In the genomic region with DNA sequence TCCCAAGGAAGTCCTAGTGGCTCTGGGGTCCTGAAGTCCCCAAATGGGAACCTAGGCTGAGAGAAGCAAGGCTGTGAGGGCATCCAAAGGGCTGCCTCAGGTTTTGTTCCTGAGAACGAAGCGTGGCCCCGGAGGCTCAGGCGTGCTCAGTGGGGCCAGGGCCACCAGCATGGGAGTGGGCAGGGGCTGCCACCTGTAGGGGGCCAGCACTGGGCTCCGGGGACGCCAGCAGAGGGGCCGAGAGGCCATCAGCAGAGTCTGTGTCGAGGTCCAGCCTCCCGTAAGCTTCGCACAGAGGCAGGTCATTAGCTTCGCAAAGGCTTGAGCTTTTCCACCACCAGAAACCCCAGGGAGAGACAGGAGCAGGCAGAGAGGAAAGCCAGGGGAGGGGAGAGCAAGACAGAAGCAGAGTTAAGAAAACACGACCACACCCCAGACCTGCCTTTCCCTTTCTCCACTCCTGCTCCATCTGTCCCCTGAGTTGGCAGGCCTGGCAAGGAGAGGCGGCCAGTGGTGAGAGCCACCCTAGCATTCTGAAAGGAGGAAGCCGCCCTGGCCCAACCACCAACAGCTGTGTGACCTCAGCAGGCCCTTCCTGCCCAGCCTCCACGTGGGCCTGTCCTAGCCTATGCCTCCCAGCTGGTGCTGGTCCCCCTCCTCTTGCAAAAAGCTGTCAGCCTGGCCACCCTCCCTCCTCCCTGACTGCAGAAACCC, we compare ENCODE assay signal across 11 cellular contexts. TPM values are rescaled to one million over a fixed set of nuclear protein-coding genes. Genes with fewer than 3 reads are reported as not detected.
DNase-seq lines count a peak whose midpoint lies in the region; ATAC-seq and TF ChIP-seq lines count a peak whose summit lies in the region.
"Had no signal": no experiment of that assay in that cellular context is flagged by ENCODE, and none has a peak within 500 bp of the region (broad histone marks: within the 10 kb centered on the region; RNA-seq: fewer than 3 reads in every experiment).

No MANE protein-coding gene starts in this region.

- no peaks in the 10 kb centered on the region for H3K9me3 ChIP-seq in Peyer's patch

- peak overlapping the region in 1 of 4 donors; percentile 69 for H3K27ac ChIP-seq in Peyer's patch

- intact Hi-C loops in head of caudate nucleus (cut with DNase I) = no loop called here

- H3K4me3 ChIP-seq in Peyer's patch = no peak overlapping the region

- ATAC-seq in GM21528 (IDR thresholded peaks at IDR 0.05; ENCODE audit: low FRiP score, unreplicated experiment) (no peak), GM21737 (IDR thresholded peaks at IDR 0.05; ENCODE audit: unreplicated experiment) (no peak)

- peaks cover 0 to 25% (median 9%) of the 10 kb centered on the region in 4 donors for H3K4me1 ChIP-seq in Peyer's patch

- no peak for TF ChIP-seq CTCF in Peyer's patch (IDR thresholded peaks at IDR 0.05)

- H3K27me3 ChIP-seq in Peyer's patch = no peaks in the 10 kb centered on the region

- TF ChIP-seq POLR2A in Peyer's patch (IDR thresholded peaks at IDR 0.05) = no peak

- peaks cover 0 to 58% (median 0%) of the 10 kb centered on the region in 3 donors for H3K36me3 ChIP-seq in Peyer's patch

- DNase-seq in AML-193 (lab: John Stamatoyannopoulos, UW) (peak; percentile 71 to 79), Peyer's patch (peak in 2 of 3 donors; percentile 57 to 70), head of caudate nucleus (peak in 30 of 42 donors; percentile 15 to 67 (median 46)), myocyte (ENCODE audit: low read depth) (peak; percentile 96), NCI-H1048 (lab: John Stamatoyannopoulos, UW) (no peak), NCI-H510A treated with DMSO at 0.1 percent for 48 hours (lab: John Stamatoyannopoulos, UW) (no peak)
- DNase-seq: foreskin fibroblast, mammary epithelial cell, NCI-H187 had no signal

RNA-seq across cellular contexts. Expression of gene SURF6, which starts 5.5 kb away (rescaled TPM):
- 10 to 100 TPM; 16.1 to 41.2 (median 26.8) TPM for total RNA-seq in Peyer's patch
- total RNA-seq in myocyte = 26.7 and 30.9 TPM in 2 replicates
- 16.5 TPM for polyA plus RNA-seq in myocyte (2012)

RNA-seq across cellular contexts. Expression of gene MED22, which starts 6.4 kb away (rescaled TPM):
- 10 to 100 TPM; 23.5 to 42.1 (median 31.2) TPM for total RNA-seq in Peyer's patch
- 34.7 and 37.4 TPM in 2 replicates for total RNA-seq in myocyte
- polyA plus RNA-seq in myocyte (2012) = 29.3 TPM

RNA-seq across cellular contexts. Expression of gene RPL7A, which starts 6.5 kb away (rescaled TPM):
- total RNA-seq in Peyer's patch (1,000 to 10,000 TPM in 1 of 4 donors, 100 to 1,000 TPM in 3; 708 to 1,565 (median 870) TPM), myocyte (1,608 and 1,677 TPM in 2 replicates)
- polyA plus RNA-seq in myocyte (2012) = 1,888 TPM

RNA-seq across cellular contexts. Expression of gene SURF1, which starts 14.8 kb away (rescaled TPM):
- total RNA-seq in Peyer's patch (10 to 100 TPM; 41.2 to 75.1 (median 53.4) TPM), myocyte (27.8 and 30.7 TPM in 2 replicates)
- polyA plus RNA-seq in myocyte (2012) = 62.4 TPM

RNA-seq across cellular contexts. Expression of gene SURF2, which starts 14.8 kb away (rescaled TPM):
- 10 to 100 TPM in 3 of 4 donors, 1 to 10 TPM in 1; 5.4 to 18.9 (median 15.3) TPM for total RNA-seq in Peyer's patch
- 12.6 and 12.9 TPM in 2 replicates for total RNA-seq in myocyte
- 29.0 TPM for polyA plus RNA-seq in myocyte (2012)

Comparison
In these comparisons a context has a peak if more than half of its experiments do, and no peak if none do; other contexts are left out.
1. DNase-seq: peak in AML-193 (2 of 2), Peyer's patch (2 of 3), head of caudate nucleus (30 of 42) and myocyte (single experiment); none in NCI-H1048 (single experiment) and NCI-H510A treated with DMSO at 0.1 percent for 48 hours (single experiment).